In the genomic region with DNA sequence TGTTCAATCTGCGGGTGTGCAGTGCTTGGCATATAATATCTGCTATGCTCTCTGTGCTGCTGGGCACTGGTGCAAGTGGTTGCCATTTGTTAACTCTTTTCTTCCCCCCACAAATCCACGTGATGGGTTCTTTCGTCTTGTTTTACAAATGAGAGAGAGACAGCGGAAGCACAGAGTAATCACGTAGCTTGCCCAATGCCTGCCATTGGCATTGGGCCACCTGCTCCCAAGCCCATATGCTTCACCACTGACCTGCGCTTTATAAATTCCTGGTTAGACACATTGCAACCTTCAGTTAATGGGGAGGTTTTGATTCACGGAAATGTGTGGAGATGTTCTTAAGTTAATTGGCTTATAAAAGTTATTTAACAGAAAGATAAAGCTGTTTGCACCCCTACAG, we compare ENCODE assay signal across 25 cellular contexts.
DNase-seq lines count a peak whose midpoint lies in the region; ATAC-seq and FAIRE-seq lines count a peak whose summit lies in the region.
"Had no signal": no experiment of that assay in that cellular context is flagged by ENCODE, and none has a peak within 500 bp of the region (broad histone marks: within the 10 kb centered on the region; RNA-seq: fewer than 3 reads in every experiment).

No MANE protein-coding gene starts in this region.

- FAIRE-seq in HTR-8/SVneo (lab: Jason Lieb, UNC), result peak; percentile 26
- FAIRE-seq: A204.1, G401.6, GM12891 had no signal

- no peaks in the 10 kb centered on the region for H3K27me3 ChIP-seq in right cardiac atrium (ENCODE audit: control insufficient read depth, insufficient read depth)
- H3K27me3 ChIP-seq: BLaER1 had no signal

- H3K27ac ChIP-seq in right cardiac atrium (ENCODE audit: low read length), result no peak overlapping the region
- H3K27ac ChIP-seq: BLaER1 had no signal

- 85% methylated on average over 7 of the region's 7 CpGs for WGBS in right cardiac atrium

- H3K9me3 ChIP-seq in right cardiac atrium (ENCODE audit: control insufficient read depth, low read length), result peaks cover 2% of the 10 kb centered on the region
- H3K9me3 ChIP-seq: BE2C, BLaER1 had no signal

- in situ Hi-C loops in G401 (cut with HindIII; ENCODE audit: low sequenced_read_pairs), result no loop called here
- in situ Hi-C loops in SK-MEL-5 (cut with HindIII; ENCODE audit: low pct_unique_long_range_greater_than_20kb, low sequenced_read_pairs), result no loop called here

- ATAC-seq in right cardiac atrium, result no peak

- no peak overlapping the region for H3K4me3 ChIP-seq in right cardiac atrium (ENCODE audit: low read length)
- H3K4me3 ChIP-seq: BLaER1 had no signal

- no peaks in the 10 kb centered on the region for H3K4me1 ChIP-seq in right cardiac atrium (ENCODE audit: control insufficient read depth, insufficient read depth, low read length)
- H3K4me1 ChIP-seq: BE2C, BLaER1 had no signal

- intact Hi-C loops in right cardiac atrium (cut with DNase I), result no loop called here

- DNase-seq in G401 (ENCODE audit: low spot score) (peak; percentile 59), HTR-8/SVneo (ENCODE audit: insufficient read length, low spot score) (no peak), SK-MEL-5 (ENCODE audit: low read depth, low spot score) (peak; percentile 18), cerebellum (ENCODE audit: low spot score) (peak; percentile 54), RKO (ENCODE audit: low spot score) (no peak), right cardiac atrium (no peak)
- no peak for DNase-seq in activated CD8-positive, alpha-beta memory T cell treated with anti-CD3 and anti-CD28 coated beads for 24 hours
- DNase-seq: 8988T; ACHN; BE2C; CD4-positive, alpha-beta memory T cell; CD4-positive, CD25-positive, alpha-beta regulatory T cell; CD8-positive, alpha-beta memory T cell; COR-L47; DMS 273 treated with DMSO at 0.1 percent for 48 hours; DMS153; DMS53; DMS79; DND-41; EL; GF-D8 had no signal

Comparison
In these comparisons a context has a peak if more than half of its experiments do, and no peak if none do; other contexts are left out.
1. DNase-seq: peak in G401 (single experiment), SK-MEL-5 (single experiment) and cerebellum (single experiment); none in HTR-8/SVneo (single experiment), RKO (single experiment), right cardiac atrium (0 of 3) and activated CD8-positive, alpha-beta memory T cell treated with anti-CD3 and anti-CD28 coated beads for 24 hours (single experiment).